In the genomic region with DNA sequence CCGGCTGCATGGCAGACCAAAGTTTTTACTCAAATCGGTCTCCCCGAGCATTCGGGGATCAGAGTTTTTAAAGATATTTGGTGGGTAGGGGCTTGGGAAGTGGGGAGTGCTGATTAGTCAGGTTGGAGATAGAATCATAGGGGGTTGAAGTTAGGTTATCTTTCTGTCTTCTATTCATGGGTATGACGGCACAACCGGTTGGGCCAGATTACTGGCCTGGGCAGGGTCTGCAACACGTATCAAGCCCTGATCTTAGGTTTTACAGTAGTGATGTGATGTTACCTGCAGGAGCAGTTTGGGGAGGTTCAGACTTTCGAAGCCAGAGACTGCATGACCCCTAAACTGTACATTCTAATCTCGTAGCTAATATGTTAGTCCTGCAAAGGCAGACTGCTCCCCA, we compare ENCODE assay signal across 11 cellular contexts. TPM values are rescaled to one million over a fixed set of nuclear protein-coding genes. Genes with fewer than 3 reads are reported as not detected.
DNase-seq lines count a peak whose midpoint lies in the region; ATAC-seq and TF ChIP-seq lines count a peak whose summit lies in the region.
"Not testable (repeated sequence)": the region's sequence is repeated elsewhere in the genome, so short reads cannot be mapped to it uniquely, and the experiment has no call there.
"Had no signal": no experiment of that assay in that cellular context is flagged by ENCODE, and none has a peak within 500 bp of the region (broad histone marks: within the 10 kb centered on the region; RNA-seq: fewer than 3 reads in every experiment).

No MANE protein-coding gene starts in this region.

- ATAC-seq in Right ventricle myocardium inferior, result not testable (repeated sequence)

- H3K27ac ChIP-seq in prostate gland, result not testable (repeated sequence)

- POLR2A ChIA-PET in Caco-2 (lab: Charles Lee), result not testable (repeated sequence)

- peak; percentile 60 to 67 for DNase-seq in Caco-2
- DNase-seq in Right ventricle myocardium inferior (ENCODE audit: missing footprints), result peak; percentile 25
- DNase-seq in prostate gland (ENCODE audit: low spot score), result peak; percentile 11

- H3K27me3 ChIP-seq in Caco-2 (replicated peaks; ENCODE audit: control insufficient read depth, insufficient read depth, low read length); prostate gland (replicated peaks; ENCODE audit: insufficient read depth): not testable (repeated sequence)

- not testable (repeated sequence) for BruUV-seq in Caco-2 (replicated peaks; lab: Mats Ljungman, UMichigan)

- H3K9me3 Mint-ChIP-seq in Caco-2 (ENCODE audit: unreplicated experiment), result not testable (repeated sequence)

- not testable (repeated sequence) for TF ChIP-seq POLR2A in prostate gland (IDR thresholded peaks at IDR 0.05)

- not testable (repeated sequence) for H3K36me3 ChIP-seq in Caco-2 (ENCODE audit: control insufficient read depth, insufficient read depth, low read length); prostate gland

- not testable (repeated sequence) for H3K36me3 Mint-ChIP-seq in Caco-2 (ENCODE audit: insufficient read depth, unreplicated experiment)

- not testable (repeated sequence) for H3K4me1 Mint-ChIP-seq in Caco-2 (ENCODE audit: low read depth, unreplicated experiment)

- H3K4me1 ChIP-seq in Caco-2; prostate gland (replicated peaks): not testable (repeated sequence)

- intact Hi-C loops in Caco-2 (cut with micrococcal nuclease; ENCODE audit: unreplicated experiment); Right ventricle myocardium inferior (cut with DNase I); prostate gland (cut with DNase I): not testable (repeated sequence)

- not testable (repeated sequence) for H3K4me3 ChIP-seq in Caco-2 (ENCODE audit: low read depth, low read length); prostate gland

- not testable (repeated sequence) for H3K4me3 Mint-ChIP-seq in Caco-2 (ENCODE audit: unreplicated experiment)

- H3K9me3 ChIP-seq in Caco-2, prostate gland: not testable (repeated sequence)

- not testable (repeated sequence) for H3K27ac Mint-ChIP-seq in Caco-2 (ENCODE audit: unreplicated experiment)

- H3K27me3 Mint-ChIP-seq in Caco-2 (ENCODE audit: insufficient read depth, unreplicated experiment), result not testable (repeated sequence)

- WGBS in prostate gland, result 94% methylated on average over 5 of the region's 9 CpGs

- TF ChIP-seq CTCF in Caco-2 (IDR thresholded peaks at IDR 0.05; ENCODE audit: insufficient read depth in 1 of 2, low read depth in 1 of 2, low read length in 1 of 2, severe bottlenecking in 1 of 2, unreplicated experiment in 1 of 2); prostate gland (IDR thresholded peaks at IDR 0.05): not testable (repeated sequence)

- CTCF ChIA-PET in Caco-2 (lab: Charles Lee), result not testable (repeated sequence)

RNA-seq across cellular contexts. Expression of gene POTEM, which starts 30.4 kb away (rescaled TPM):
- not detected in 2 replicates for total RNA-seq in Caco-2 (2022)
- not detected for total RNA-seq in Right ventricle myocardium inferior
- 100 to 1,000 TPM in 1 of 2 donors, 10 to 100 TPM in 1; 18.1 to 124 TPM for total RNA-seq in prostate gland
- total RNA-seq: A172; A673; Calu3; CD4-positive, alpha-beta memory T cell; CD4-positive, alpha-beta T cell; CD4-positive, CD25-positive, alpha-beta regulatory T cell; CD8-positive, alpha-beta memory T cell; CD8-positive, alpha-beta T cell had no signal

Comparison
In these comparisons a context has a peak if more than half of its experiments do, and no peak if none do; other contexts are left out.
1. DNase-seq: peak in every context shown above with its lines; median percentile 64 in Caco-2; 25 in Right ventricle myocardium inferior; 11 in prostate gland.
2. RNA of gene POTEM, which starts 30.4 kb away (total RNA-seq): 18.1 to 124 TPM in prostate gland; not detected in Caco-2 and not detected in Right ventricle myocardium inferior (single experiment); every median in the first group is over 10 times any median in the second.